ENCODE assay signal across 16 cellular contexts in genomic region chr16:2485811-2486507, GRCh38. TPM values are rescaled to one million over a fixed set of nuclear protein-coding genes. Genes with fewer than 3 reads are reported as not detected.
"Had no signal": no experiment of that assay in that cellular context is flagged by ENCODE, and none has a peak within 500 bp of the region (broad histone marks: within the 10 kb centered on the region; RNA-seq: fewer than 3 reads in every experiment).

No MANE protein-coding gene starts in this region.

- DNase-seq: activated CD4-positive, alpha-beta T cell treated with anti-CD3 and anti-CD28 coated beads, Interleukin-2, amount 50 U/mL, for 4 hours; activated CD8-positive, alpha-beta memory T cell treated with anti-CD3 and anti-CD28 coated beads, Interleukin-2, amount 10 ng/mL, durations not matched to agents 7 days and 5 days; activated effector memory CD4-positive, alpha-beta T cell treated with Interleukin-2 at 50 U/mL for 16 hours; activated T-cell treated with anti-CD3 and anti-CD28 coated beads, Interleukin-2, amount 50 U/mL, for 24 hours; brain microvascular endothelial cell; midbrain; spleen; stimulated activated CD4-positive, alpha-beta T cell treated with anti-CD3 and anti-CD28 coated beads, Interleukin-2, amount 100 ng/mL, for 24 hours; stimulated activated naive CD4-positive, alpha-beta T cell had no signal

- H3K9me3 Mint-ChIP-seq: activated T-cell treated with anti-CD3 and anti-CD28 coated beads, Interleukin-2, amount 50 U/mL, for 24 hours; T-helper 1 cell treated with Interleukin-12 subunit alpha and Interleukin-12 subunit beta and Interleukin-4 antibody, amounts not matched to agents 30 μg/mL and 1 μg/mL, for 36 hours; type B pancreatic cell had no signal

- H3K27me3 Mint-ChIP-seq: activated CD8-positive, alpha-beta memory T cell treated with anti-CD3 and anti-CD28 coated beads, Interleukin-2, amount 10 ng/mL, durations not matched to agents 7 days and 5 days; activated naive CD8-positive, alpha-beta T cell; activated T-cell treated with anti-CD3 and anti-CD28 coated beads, Interleukin-2, amount 50 U/mL, for 24 hours; progenitor cell of endocrine pancreas; type B pancreatic cell had no signal

- H3K27ac Mint-ChIP-seq: activated CD8-positive, alpha-beta memory T cell treated with anti-CD3 and anti-CD28 coated beads, Interleukin-2, amount 10 ng/mL, durations not matched to agents 7 days and 5 days; activated naive CD8-positive, alpha-beta T cell; progenitor cell of endocrine pancreas; type B pancreatic cell had no signal

- H3K36me3 Mint-ChIP-seq: activated CD8-positive, alpha-beta memory T cell treated with anti-CD3 and anti-CD28 coated beads, Interleukin-2, amount 10 ng/mL, durations not matched to agents 7 days and 5 days; activated naive CD8-positive, alpha-beta T cell; type B pancreatic cell had no signal

- H3K27ac ChIP-seq: brain microvascular endothelial cell, esophagus muscularis mucosa, neutrophil had no signal

- ATAC-seq: sciatic nerve had no signal

- H3K4me3 Mint-ChIP-seq: activated CD8-positive, alpha-beta memory T cell treated with anti-CD3 and anti-CD28 coated beads, Interleukin-2, amount 10 ng/mL, durations not matched to agents 7 days and 5 days; activated T-cell treated with anti-CD3 and anti-CD28 coated beads, Interleukin-2, amount 50 U/mL, for 24 hours; T-helper 1 cell treated with Interleukin-12 subunit alpha and Interleukin-12 subunit beta and Interleukin-4 antibody, amounts not matched to agents 30 μg/mL and 1 μg/mL, for 36 hours; type B pancreatic cell had no signal

RNA-seq across cellular contexts. Expression of gene NTN3, which starts 14.9 kb away (rescaled TPM):
- total RNA-seq: activated CD8-positive, alpha-beta memory T cell treated with anti-CD3 and anti-CD28 coated beads, Interleukin-2, amount 10 ng/mL, durations not matched to agents 7 days and 5 days had no signal
